23 cellular contexts compared by ENCODE assay signal in the genomic region with DNA sequence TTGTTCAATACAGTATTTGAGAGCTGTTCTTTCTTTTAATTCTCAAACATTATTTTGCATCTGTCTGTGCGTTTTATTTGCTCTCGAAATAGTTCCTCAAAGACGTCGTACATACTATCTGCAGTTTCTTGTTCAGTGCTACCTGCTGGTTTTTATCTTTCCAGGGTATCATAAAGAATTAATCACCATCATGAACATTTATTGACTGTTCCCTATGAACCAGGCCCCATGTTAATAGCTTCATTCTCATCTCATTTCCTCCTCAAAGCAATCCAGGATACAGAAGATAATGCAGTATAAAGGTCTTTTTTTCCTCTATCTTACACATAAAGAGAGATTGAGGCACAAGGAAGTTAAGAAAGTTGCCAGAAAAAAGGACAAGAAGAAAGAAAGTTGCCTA.
DNase-seq lines count a peak whose midpoint lies in the region; ATAC-seq, FAIRE-seq and TF ChIP-seq lines count a peak whose summit lies in the region.
"Had no signal": no experiment of that assay in that cellular context is flagged by ENCODE, and none has a peak within 500 bp of the region (broad histone marks: within the 10 kb centered on the region; RNA-seq: fewer than 3 reads in every experiment).

No MANE protein-coding gene starts in this region.

- no peaks in the 10 kb centered on the region for H3K36me3 Mint-ChIP-seq in nephron (ENCODE audit: low read depth)
- no peaks in the 10 kb centered on the region for H3K36me3 Mint-ChIP-seq in activated naive CD4-positive, alpha-beta T cell treated with anti-CD3 and anti-CD28 coated beads, Interleukin-2, amount 50 U/mL, for 72 hours
- H3K36me3 Mint-ChIP-seq: CD8-positive, alpha-beta T cell had no signal

- no peak overlapping the region for H3K4me3 ChIP-seq in small intestine (ENCODE audit: low read depth in 1 of 2, low read length in 2 of 2)
- H3K4me3 ChIP-seq: A549; BLaER1 treated with 17β-estradiol and CSF1 and Interleukin-3, amounts not matched to agents 10 nM and 100 nM; GM12878 had no signal

- H3K4me1 ChIP-seq in small intestine (ENCODE audit: control insufficient read depth in 2 of 2, insufficient read depth in 1 of 2, low read depth in 1 of 2, low read length in 1 of 2), result no peaks in the 10 kb centered on the region
- H3K4me1 ChIP-seq: A549; BLaER1 treated with 17β-estradiol and CSF1 and Interleukin-3, amounts not matched to agents 10 nM and 100 nM; Caco-2 had no signal

- H3K4me1 Mint-ChIP-seq in nephron, result peaks cover 39% of the 10 kb centered on the region
- H3K4me1 Mint-ChIP-seq: B cell had no signal

- no peaks in the 10 kb centered on the region for H3K36me3 ChIP-seq in small intestine (ENCODE audit: control insufficient read depth in 2 of 2, insufficient read depth in 2 of 2, low read length in 2 of 2)
- H3K36me3 ChIP-seq: BLaER1 treated with 17β-estradiol and CSF1 and Interleukin-3, amounts not matched to agents 10 nM and 100 nM had no signal

- no peak for TF ChIP-seq CTCF in nephron (IDR thresholded peaks at IDR 0.05; ENCODE audit: unreplicated experiment in 3 of 3)

- peaks cover 14% of the 10 kb centered on the region for H3K9me3 Mint-ChIP-seq in nephron
- H3K9me3 Mint-ChIP-seq in activated naive CD4-positive, alpha-beta T cell treated with anti-CD3 and anti-CD28 coated beads, Interleukin-2, amount 50 U/mL, for 72 hours, result peaks cover 0 to 4% of the 10 kb centered on the region in 2 donors
- H3K9me3 Mint-ChIP-seq: CD4-positive, alpha-beta T cell; CD8-positive, alpha-beta T cell had no signal

- no peaks in the 10 kb centered on the region for H3K27me3 Mint-ChIP-seq in nephron (ENCODE audit: low read depth)
- H3K27me3 Mint-ChIP-seq: B cell; CD4-positive, alpha-beta T cell had no signal

- 14 to 69% (median 28%) methylated on average over 4 of the region's 4 CpGs for WGBS in small intestine, 3 donors

- H3K27me3 ChIP-seq in small intestine (ENCODE audit: control insufficient read depth in 2 of 2, insufficient read depth in 2 of 2, low read length in 2 of 2), result no peaks in the 10 kb centered on the region
- H3K27me3 ChIP-seq: BLaER1 treated with 17β-estradiol and CSF1 and Interleukin-3, amounts not matched to agents 10 nM and 100 nM had no signal

- H3K9me3 ChIP-seq in small intestine (ENCODE audit: control insufficient read depth, low read depth), result no peaks in the 10 kb centered on the region
- H3K9me3 ChIP-seq: A549; BLaER1 treated with 17β-estradiol and CSF1 and Interleukin-3, amounts not matched to agents 10 nM and 100 nM; Caco-2 had no signal

- DNase-seq in HTR-8/SVneo (ENCODE audit: insufficient read length, low spot score) (no peak), left colon (no peak), small intestine (peak; percentile 85), NCI-H69 (lab: John Stamatoyannopoulos, UW) (no peak)
- DNase-seq in activated naive CD4-positive, alpha-beta T cell treated with anti-CD3 and anti-CD28 coated beads, Interleukin-2, amount 50 U/mL, for 72 hours (ENCODE audit: low spot score in 2 of 2), result no peak
- no peak for DNase-seq in stimulated activated CD4-positive, alpha-beta T cell treated with anti-CD3 and anti-CD28 coated beads, Interleukin-2, amount 100 ng/mL, for 24 hours
- DNase-seq: AML-193; Caco-2; Calu3; CD4-positive, alpha-beta T cell; CD8-positive, alpha-beta T cell; DMS79 treated with DMSO at 0.1 percent for 48 hours; GDM1 had no signal

- H3K27ac ChIP-seq in small intestine (ENCODE audit: low read depth in 1 of 2, low read length in 1 of 2), result no peak overlapping the region
- H3K27ac ChIP-seq: 22Rv1; A549; BLaER1 treated with 17β-estradiol and CSF1 and Interleukin-3, amounts not matched to agents 10 nM and 100 nM; C4-2B had no signal

- FAIRE-seq in HTR-8/SVneo (lab: Jason Lieb, UNC) (peak; percentile 93), small intestine (lab: Jason Lieb, UNC) (peak; percentile 67)
- FAIRE-seq: A549, D721Med, GM12878, GM12892, GM18507 had no signal

- intact Hi-C loops in left colon (cut with DNase I, micrococcal nuclease), result no loop called here

- no peak overlapping the region for H3K4me3 Mint-ChIP-seq in nephron
- H3K4me3 Mint-ChIP-seq: B cell; CD4-positive, alpha-beta T cell; CD8-positive, alpha-beta T cell had no signal

- H3K27ac Mint-ChIP-seq in nephron, result peak overlapping the region in 2 of 3 experiments; percentile 57 to 82
- no peak overlapping the region for H3K27ac Mint-ChIP-seq in activated naive CD4-positive, alpha-beta T cell treated with anti-CD3 and anti-CD28 coated beads, Interleukin-2, amount 50 U/mL, for 72 hours
- H3K27ac Mint-ChIP-seq: B cell; CD4-positive, alpha-beta T cell; CD8-positive, alpha-beta T cell had no signal

- peak; percentile 59 for ATAC-seq in left colon
- ATAC-seq in activated naive CD4-positive, alpha-beta T cell treated with anti-CD3 and anti-CD28 coated beads, Interleukin-2, amount 50 U/mL, for 72 hours, result no peak
- ATAC-seq: A549; CD8-positive, alpha-beta T cell; GM12878 had no signal

Comparison
In these comparisons a context has a peak if more than half of its experiments do, and no peak if none do; other contexts are left out.
1. H3K27ac Mint-ChIP-seq: peak in nephron (2 of 3); none in activated naive CD4-positive, alpha-beta T cell treated with anti-CD3 and anti-CD28 coated beads, Interleukin-2, amount 50 U/mL, for 72 hours (0 of 2).